17 cellular contexts compared by ENCODE assay signal in genomic region chr11:404551-405264, GRCh38. TPM values are rescaled to one million over a fixed set of nuclear protein-coding genes. Genes with fewer than 3 reads are reported as not detected.
A peak's percentile ranks its signal among the peaks of the same experiment; 100 is the strongest.
DNase-seq lines count a peak whose midpoint lies in the region; ATAC-seq, FAIRE-seq and TF ChIP-seq lines count a peak whose summit lies in the region.
"Had no signal": no experiment of that assay in that cellular context is flagged by ENCODE, and none has a peak within 500 bp of the region (broad histone marks: within the 10 kb centered on the region; RNA-seq: fewer than 3 reads in every experiment).

No MANE protein-coding gene starts in this region.

- TF ChIP-seq RAD21 in K562 (CRISPR knock-in tag; conservative IDR thresholded peaks at IDR 0.05 in 1 of 2, IDR thresholded peaks at IDR 0.05 in 1 of 2): no peak

- no peaks in the 10 kb centered on the region for H3K27me3 ChIP-seq in K562 (ENCODE audit: control insufficient read depth in 2 of 2, insufficient read depth in 2 of 2, low read length in 2 of 2)
- H3K27me3 ChIP-seq in neuronal stem cell (ENCODE audit: control insufficient read depth in 3 of 3, insufficient read depth in 3 of 3, low read depth in 1 of 3, low read length in 3 of 3): peaks cover 0 to 21% (median 7%) of the 10 kb centered on the region in 3 experiments

- POLR2A ChIA-PET in K562 (lab: Yijun Ruan, JAX): interaction anchor here (1.0 to 1.2 kb wide), 2 partner anchors 9 to 10 kb away, joined by 3 to 4 read pairs; partner anchors contain the start of gene SIGIRR

- peaks cover 3% of the 10 kb centered on the region for H3K4me1 Mint-ChIP-seq in T-helper 2 cell treated with Interferon-gamma antibody and Interleukin-4, amounts not matched to agents 5 μg/mL and 100 μg/mL, for 36 hours (ENCODE audit: low read depth)

- H2AK5ac ChIP-seq in neuronal stem cell (ENCODE audit: low read depth, low read length): peak overlapping the region; percentile 84

- H3K36me3 ChIP-seq in K562 (ENCODE audit: control insufficient read depth, insufficient read depth, low read length) (peaks cover 37% of the 10 kb centered on the region; the same call in 1 of the 3 replicates), neuronal stem cell (replicated peaks in 1 of 2; ENCODE audit: control insufficient read depth in 2 of 2, insufficient read depth in 2 of 2, low read length in 2 of 2) (no peaks in the 10 kb centered on the region)

- H3K9me3 Mint-ChIP-seq in T-helper 2 cell treated with Interferon-gamma antibody and Interleukin-4, amounts not matched to agents 5 μg/mL and 100 μg/mL, for 36 hours: no peaks in the 10 kb centered on the region
- H3K9me3 Mint-ChIP-seq: stimulated activated naive CD8-positive, alpha-beta T cell treated with anti-CD3 and anti-CD28 coated beads, Interleukin-15, Interleukin-2, amounts not matched to agents 100 ng/mL and 50 ng/mL, for 24 hours had no signal

- ATAC-seq in K562 (no peak), HG03520 (IDR thresholded peaks at IDR 0.05; ENCODE audit: unreplicated experiment) (no peak)
- ATAC-seq: activated CD4-positive, CD25-positive, alpha-beta regulatory T cell treated with anti-CD3 and anti-CD28 coated beads, Interleukin-2, amount 50 U/mL, for 24 hours had no signal

- peaks cover 2% of the 10 kb centered on the region for H3K79me1 ChIP-seq in neuronal stem cell (ENCODE audit: low read depth, low read length)

- H3K9me1 ChIP-seq in K562 (ENCODE audit: control insufficient read depth, insufficient read depth, low read length): no peaks in the 10 kb centered on the region

- H3K27ac Mint-ChIP-seq in T-helper 2 cell treated with Interferon-gamma antibody and Interleukin-4, amounts not matched to agents 5 μg/mL and 100 μg/mL, for 36 hours: peak overlapping the region; percentile 49
- H3K27ac Mint-ChIP-seq: stimulated activated naive CD8-positive, alpha-beta T cell treated with anti-CD3 and anti-CD28 coated beads, Interleukin-15, Interleukin-2, amounts not matched to agents 100 ng/mL and 50 ng/mL, for 24 hours had no signal

- no peak overlapping the region for H2BK120ac ChIP-seq in neuronal stem cell (ENCODE audit: low read depth, low read length)

- no peak for TF ChIP-seq CTCF in K562 (IDR thresholded peaks at IDR 0.05 in 2 of 3, conservative IDR thresholded peaks at IDR 0.05 in 1 of 3; ENCODE audit: insufficient read depth in 2 of 3, low read depth in 1 of 3, low read length in 3 of 3)

- H3K9ac ChIP-seq in K562 (ENCODE audit: insufficient read depth in 1 of 2, low read depth in 2 of 2, low read length in 2 of 2) (peak overlapping the region in 1 of 2 experiments; percentile 68; a peak in 2 of 4 replicates), neuronal stem cell (ENCODE audit: low read depth, low read length, poor library complexity) (no peak overlapping the region)

- H3K36me3 Mint-ChIP-seq in T-helper 2 cell treated with Interferon-gamma antibody and Interleukin-4, amounts not matched to agents 5 μg/mL and 100 μg/mL, for 36 hours (ENCODE audit: low read depth): peaks cover 2% of the 10 kb centered on the region

- H3K27ac ChIP-seq in K562 (ENCODE audit: extremely low read depth, low read depth, low read length) (no peak overlapping the region), neuronal stem cell (replicated peaks; ENCODE audit: low read length) (no peak overlapping the region)
- H3K27ac ChIP-seq: psoas muscle had no signal

- H2BK5ac ChIP-seq in neuronal stem cell (ENCODE audit: low read length): no peak overlapping the region

- peaks cover under 1% of the 10 kb centered on the region; the same call in 1 of the 2 replicates for H3K9me3 ChIP-seq in K562 (replicated peaks; ENCODE audit: control insufficient read depth, insufficient read depth, low read depth, low read length)
- H3K9me3 ChIP-seq in neuronal stem cell (replicated peaks in 1 of 2; ENCODE audit: control insufficient read depth in 2 of 2, insufficient read depth in 1 of 2, low read depth in 1 of 2, low read length in 2 of 2): peaks cover 0 to 4% of the 10 kb centered on the region in 2 donors
- H3K9me3 ChIP-seq: psoas muscle, upper lobe of left lung had no signal

- peaks cover 2% of the 10 kb centered on the region for H3K27me3 Mint-ChIP-seq in T-helper 2 cell treated with Interferon-gamma antibody and Interleukin-4, amounts not matched to agents 5 μg/mL and 100 μg/mL, for 36 hours (ENCODE audit: low read depth)
- H3K27me3 Mint-ChIP-seq: stimulated activated naive CD8-positive, alpha-beta T cell treated with anti-CD3 and anti-CD28 coated beads, Interleukin-15, Interleukin-2, amounts not matched to agents 100 ng/mL and 50 ng/mL, for 24 hours had no signal

- no peak overlapping the region for H3K4ac ChIP-seq in neuronal stem cell (ENCODE audit: low read length)

- H4K8ac ChIP-seq in neuronal stem cell (ENCODE audit: low read depth, low read length): no peak overlapping the region

- H3K4me1 ChIP-seq in K562 (replicated peaks in 1 of 2; ENCODE audit: control insufficient read depth in 2 of 2, insufficient read depth in 2 of 2, low read length in 2 of 2) (peaks cover 6 to 54% of the 10 kb centered on the region in 2 experiments; a peak in 3 of 5 replicates), neuronal stem cell (ENCODE audit: control insufficient read depth in 2 of 2, insufficient read depth in 1 of 2, low read depth in 1 of 2, low read length in 2 of 2) (peaks cover 0 to 3% of the 10 kb centered on the region in 2 donors)

- 90% methylated on average over 11 of the region's 14 CpGs for WGBS in K562 (ENCODE audit: insufficient coverage, low coverage, missing lambda C conversion rate)
- no CpG with 5 or more reads among the region's 14 CpGs for WGBS in neuronal stem cell (ENCODE audit: extremely low coverage in 2 of 2, insufficient read length in 2 of 2, insufficient replicate concordance in 1 of 2), 2 donors

- BruUV-seq in K562 (replicated peaks; lab: Mats Ljungman, UMichigan): TSS peak; percentile 88

- H3K4me3 Mint-ChIP-seq in T-helper 2 cell treated with Interferon-gamma antibody and Interleukin-4, amounts not matched to agents 5 μg/mL and 100 μg/mL, for 36 hours: peak overlapping the region; percentile 12
- H3K4me3 Mint-ChIP-seq: stimulated activated naive CD8-positive, alpha-beta T cell treated with anti-CD3 and anti-CD28 coated beads, Interleukin-15, Interleukin-2, amounts not matched to agents 100 ng/mL and 50 ng/mL, for 24 hours had no signal

- peak overlapping the region; percentile 73 for H3K23ac ChIP-seq in neuronal stem cell (ENCODE audit: low read depth, low read length, poor library complexity)

- H2AFZ ChIP-seq in K562 (ENCODE audit: low read depth, low read length): no peak overlapping the region
- H2AFZ ChIP-seq in neuronal stem cell (ENCODE audit: low read length): no peak overlapping the region

- H2BK12ac ChIP-seq in neuronal stem cell (ENCODE audit: low read length): no peak overlapping the region

- peaks cover 11% of the 10 kb centered on the region; the same call in 2 of the 3 replicates for H3K79me2 ChIP-seq in K562 (ENCODE audit: control insufficient read depth, insufficient read depth, low read length)

- no peak overlapping the region for H2BK15ac ChIP-seq in neuronal stem cell (ENCODE audit: low read length)

- H4K91ac ChIP-seq in neuronal stem cell (ENCODE audit: low read depth, low read length, poor library complexity): no peak overlapping the region

- intact Hi-C loops in K562 (cut with micrococcal nuclease): no loop called here

- in situ Hi-C loops in K562 (cut with MboI): no loop called here

- CTCF ChIA-PET in K562 (lab: Yijun Ruan, JAX; ENCODE audit: low intra/inter-chr PET ratio): interaction anchor here (0.6 kb wide), 1 partner anchor 36 kb away, joined by 3 read pairs; no protein-coding TSS in a partner anchor

- no peak for TF ChIP-seq EP300 in K562 (IDR thresholded peaks at IDR 0.05; ENCODE audit: low read length)

- no peak for FAIRE-seq in K562 (lab: Jason Lieb, UNC)
- FAIRE-seq: GM19239 had no signal

- peak overlapping the region; percentile 90 for H3K14ac ChIP-seq in neuronal stem cell (ENCODE audit: low read length)

- H4K20me1 ChIP-seq in K562 (replicated peaks; ENCODE audit: control insufficient read depth, insufficient read depth, low read length): no peaks in the 10 kb centered on the region

- H3K4me3 ChIP-seq in K562 (no peak overlapping the region), neuronal stem cell (ENCODE audit: low read length in 2 of 2) (peak overlapping the region in 1 of 2 donors; percentile 20)
- H3K4me3 ChIP-seq: psoas muscle, upper lobe of left lung had no signal

- no peak for DNase-seq in T-helper 2 cell treated with Interferon-gamma antibody and Interleukin-4, amounts not matched to agents 5 μg/mL and 100 μg/mL, for 36 hours (ENCODE audit: low spot score)
- no peak for DNase-seq in T-helper 2 cell
- DNase-seq in K562 (ENCODE audit: extremely low read depth in 1 of 4, low spot score in 3 of 4): no peak
- DNase-seq in neuronal stem cell (ENCODE audit: low spot score): no peak
- no peak for DNase-seq in erythroblast (lab: John Stamatoyannopoulos, UW)
- DNase-seq: activated effector memory CD4-positive, alpha-beta T cell treated with Interleukin-2 at 50 U/mL for 16 hours; DND-41; MM.1S; NCI-H187 treated with DMSO at 0.1 percent for 48 hours had no signal

- TF ChIP-seq POLR2A in K562 (conservative IDR thresholded peaks at IDR 0.05) (no peak), erythroblast (IDR thresholded peaks at IDR 0.05; ENCODE audit: low read length) (no peak)

- H3K18ac ChIP-seq in neuronal stem cell (ENCODE audit: low read length): no peak overlapping the region

- H3K4me2 ChIP-seq in K562 (ENCODE audit: insufficient read depth, low read length): no peak overlapping the region
- no peak overlapping the region for H3K4me2 ChIP-seq in neuronal stem cell (ENCODE audit: insufficient read depth, low read length, poor library complexity, severe bottlenecking)

RNA-seq across cellular contexts. Expression of gene SIGIRR, which starts 10.1 kb away (rescaled TPM):
- 8.7 and 27.6 TPM in 2 replicates for total RNA-seq in K562 (2011; cell fraction: chromatin; rRNA removed; ENCODE audit: low replicate concordance)
- 50.7 and 50.9 TPM in 2 replicates for total RNA-seq in K562 (2011; cell fraction: nucleolus; rRNA removed)
- 15.8 and 24.1 TPM in 2 replicates for total RNA-seq in K562 (2011; cell fraction: nucleoplasm; rRNA removed)
- total RNA-seq in K562 (2014; rRNA removed) (109 and 114 TPM in 2 replicates), K562 (2014; rRNA removed; fragmentation: Illumina TruSeq; extraction: Trizol) (6.0 and 7.2 TPM in 2 replicates), K562 (2015; rRNA removed; fragmentation: Illumina TruSeq; extraction: Trizol) (50.6 and 51.6 TPM in 2 replicates), K562 (2021) (83.1 and 93.8 TPM in 2 replicates)
- polyA plus RNA-seq in K562 (2011; rRNA removed) (22.5 and 25.0 TPM in 2 replicates), K562 (2014; fragmentation: Illumina TruSeq; extraction: Trizol) (14.8 and 46.2 TPM in 2 replicates), K562 (2014; fragmentation: Nextera tagmentation; extraction: Ambion mirVana) (10 to 100 TPM in 1 of 2 experiments, 1 to 10 TPM in 1; 6.3 to 13.3 TPM), K562 (2014; rRNA removed) (92.4 and 133 TPM in 2 replicates)
- polyA plus RNA-seq in K562 (2011; cell fraction: cytosol; rRNA removed): 41.4 and 135 TPM in 2 replicates
- polyA plus RNA-seq in K562 (2011; cell fraction: nucleus; rRNA removed): 81.1 and 118 TPM in 2 replicates
- 55.3 and 81.1 TPM in 2 replicates for polyA plus RNA-seq in K562 (2012)
- 1.1 and 2.3 TPM in 2 replicates for polyA minus RNA-seq in K562 (2011; rRNA and poly(A)+ RNA removed)
- polyA minus RNA-seq in K562 (2011; cell fraction: cytosol; rRNA and poly(A)+ RNA removed): 12.4 and 13.7 TPM in 2 replicates
- 11.0 and 11.7 TPM in 2 replicates for polyA minus RNA-seq in K562 (2011; cell fraction: nucleus; rRNA and poly(A)+ RNA removed)
- 15.1 TPM for polyA plus RNA-seq in neuronal stem cell (2013, experiment 1 of 2)
- polyA plus RNA-seq in neuronal stem cell (2013, experiment 2 of 2): 13.4 TPM

RNA-seq across cellular contexts. Expression of gene PKP3, which starts 10.7 kb away (rescaled TPM):
- total RNA-seq in K562 (2011; cell fraction: chromatin; rRNA removed; ENCODE audit: low replicate concordance): 29.8 and 101 TPM in 2 replicates
- 77.2 and 90.9 TPM in 2 replicates for total RNA-seq in K562 (2011; cell fraction: nucleolus; rRNA removed)
- total RNA-seq in K562 (2011; cell fraction: nucleoplasm; rRNA removed): 38.5 and 42.2 TPM in 2 replicates
- 99.7 and 122 TPM in 2 replicates for total RNA-seq in K562 (2014; rRNA removed)
- 11.2 and 14.9 TPM in 2 replicates for total RNA-seq in K562 (2014; rRNA removed; fragmentation: Illumina TruSeq; extraction: Trizol)
- 30.7 and 36.6 TPM in 2 replicates for total RNA-seq in K562 (2015; rRNA removed; fragmentation: Illumina TruSeq; extraction: Trizol)
- total RNA-seq in K562 (2021): 102 and 110 TPM in 2 replicates
- 45.4 and 47.8 TPM in 2 replicates for polyA plus RNA-seq in K562 (2011; rRNA removed)
- 40.1 and 126 TPM in 2 replicates for polyA plus RNA-seq in K562 (2011; cell fraction: cytosol; rRNA removed)
- polyA plus RNA-seq in K562 (2011; cell fraction: nucleus; rRNA removed): 77.2 and 108 TPM in 2 replicates
- 49.0 and 59.2 TPM in 2 replicates for polyA plus RNA-seq in K562 (2012)
- polyA plus RNA-seq in K562 (2014; fragmentation: Illumina TruSeq; extraction: Trizol): 26.9 and 39.7 TPM in 2 replicates
- polyA plus RNA-seq in K562 (2014; fragmentation: Nextera tagmentation; extraction: Ambion mirVana): under 1 TPM; 0.11 to 0.45 TPM
- polyA plus RNA-seq in K562 (2014; rRNA removed): 73.9 and 78.9 TPM in 2 replicates
- 8.3 and 21.7 TPM in 2 replicates for polyA minus RNA-seq in K562 (2011; rRNA and poly(A)+ RNA removed)
- 71.3 and 72.2 TPM in 2 replicates for polyA minus RNA-seq in K562 (2011; cell fraction: cytosol; rRNA and poly(A)+ RNA removed)
- polyA minus RNA-seq in K562 (2011; cell fraction: nucleus; rRNA and poly(A)+ RNA removed): 28.1 and 30.5 TPM in 2 replicates
- 0.40 TPM for polyA plus RNA-seq in neuronal stem cell (2013, experiment 1 of 2)
- 0.40 TPM for polyA plus RNA-seq in neuronal stem cell (2013, experiment 2 of 2)

RNA-seq across cellular contexts. Expression of gene B4GALNT4, which starts 35.4 kb away (rescaled TPM):
- 45.4 and 151 TPM in 2 replicates for total RNA-seq in K562 (2011; cell fraction: chromatin; rRNA removed; ENCODE audit: low replicate concordance)
- total RNA-seq in K562 (2011; cell fraction: nucleolus; rRNA removed): 117 and 141 TPM in 2 replicates
- total RNA-seq in K562 (2011; cell fraction: nucleoplasm; rRNA removed): 54.9 and 57.5 TPM in 2 replicates
- total RNA-seq in K562 (2014; rRNA removed): 22.7 and 26.2 TPM in 2 replicates
- total RNA-seq in K562 (2014; rRNA removed; fragmentation: Illumina TruSeq; extraction: Trizol): 2.1 and 2.5 TPM in 2 replicates
- 7.6 and 9.7 TPM in 2 replicates for total RNA-seq in K562 (2015; rRNA removed; fragmentation: Illumina TruSeq; extraction: Trizol)
- 33.6 and 37.1 TPM in 2 replicates for total RNA-seq in K562 (2021)
- 14.0 and 22.7 TPM in 2 replicates for polyA plus RNA-seq in K562 (2011; rRNA removed)
- 20.4 and 42.5 TPM in 2 replicates for polyA plus RNA-seq in K562 (2011; cell fraction: cytosol; rRNA removed)
- 174 and 271 TPM in 2 replicates for polyA plus RNA-seq in K562 (2011; cell fraction: nucleus; rRNA removed)
- polyA plus RNA-seq in K562 (2012): 17.2 and 19.0 TPM in 2 replicates
- 4.5 and 10.9 TPM in 2 replicates for polyA plus RNA-seq in K562 (2014; fragmentation: Illumina TruSeq; extraction: Trizol)
- polyA plus RNA-seq in K562 (2014; fragmentation: Nextera tagmentation; extraction: Ambion mirVana): under 1 TPM in 1 of 2 experiments, not detected in 1; 0.20 TPM
- polyA plus RNA-seq in K562 (2014; rRNA removed): 30.0 and 32.0 TPM in 2 replicates
- polyA minus RNA-seq in K562 (2011; rRNA and poly(A)+ RNA removed): 2.1 and 3.3 TPM in 2 replicates
- polyA minus RNA-seq in K562 (2011; cell fraction: cytosol; rRNA and poly(A)+ RNA removed): 8.1 and 9.7 TPM in 2 replicates
- 23.6 and 27.2 TPM in 2 replicates for polyA minus RNA-seq in K562 (2011; cell fraction: nucleus; rRNA and poly(A)+ RNA removed)
- 87.0 TPM for polyA plus RNA-seq in neuronal stem cell (2013, experiment 1 of 2)
- polyA plus RNA-seq in neuronal stem cell (2013, experiment 2 of 2): 87.3 TPM

RNA-seq across cellular contexts. Expression of gene ANO9, which starts 37.1 kb away (rescaled TPM):
- 28.4 and 83.6 TPM in 2 replicates for total RNA-seq in K562 (2011; cell fraction: chromatin; rRNA removed; ENCODE audit: low replicate concordance)
- 54.4 and 56.8 TPM in 2 replicates for total RNA-seq in K562 (2011; cell fraction: nucleolus; rRNA removed)
- total RNA-seq in K562 (2011; cell fraction: nucleoplasm; rRNA removed): 33.9 and 40.5 TPM in 2 replicates
- total RNA-seq in K562 (2014; rRNA removed) (4.9 and 5.1 TPM in 2 replicates), K562 (2014; rRNA removed; fragmentation: Illumina TruSeq; extraction: Trizol) (1.0 and 1.1 TPM in 2 replicates), K562 (2015; rRNA removed; fragmentation: Illumina TruSeq; extraction: Trizol) (3.8 TPM in 2 replicates), K562 (2021) (9.3 and 14.5 TPM in 2 replicates)
- polyA plus RNA-seq in K562 (2011; rRNA removed) (5.4 and 19.1 TPM in 2 replicates), K562 (2014; fragmentation: Illumina TruSeq; extraction: Trizol) (4.5 and 5.5 TPM in 2 replicates), K562 (2014; fragmentation: Nextera tagmentation; extraction: Ambion mirVana) (under 1 TPM; 0.20 to 0.27 TPM), K562 (2014; rRNA removed) (10.7 and 10.8 TPM in 2 replicates)
- polyA plus RNA-seq in K562 (2011; cell fraction: cytosol; rRNA removed): 4.1 and 4.3 TPM in 2 replicates
- polyA plus RNA-seq in K562 (2011; cell fraction: nucleus; rRNA removed): 179 and 200 TPM in 2 replicates
- polyA plus RNA-seq in K562 (2012): 11.4 and 33.5 TPM in 2 replicates
- 1.3 and 1.4 TPM in 2 replicates for polyA minus RNA-seq in K562 (2011; rRNA and poly(A)+ RNA removed)
- 2.9 and 3.2 TPM in 2 replicates for polyA minus RNA-seq in K562 (2011; cell fraction: cytosol; rRNA and poly(A)+ RNA removed)
- polyA minus RNA-seq in K562 (2011; cell fraction: nucleus; rRNA and poly(A)+ RNA removed): 19.4 and 27.1 TPM in 2 replicates
- polyA plus RNA-seq in neuronal stem cell (2013, experiment 1 of 2): 2.8 TPM
- polyA plus RNA-seq in neuronal stem cell (2013, experiment 2 of 2): 1.9 TPM
- total RNA-seq: A172, cerebellum had no signal

RNA-seq across cellular contexts. Expression of gene PTDSS2, which starts 45.4 kb away (rescaled TPM):
- 105 and 295 TPM in 2 replicates for total RNA-seq in K562 (2011; cell fraction: chromatin; rRNA removed; ENCODE audit: low replicate concordance)
- total RNA-seq in K562 (2011; cell fraction: nucleolus; rRNA removed): 221 and 222 TPM in 2 replicates
- 123 and 136 TPM in 2 replicates for total RNA-seq in K562 (2011; cell fraction: nucleoplasm; rRNA removed)
- total RNA-seq in K562 (2014; rRNA removed) (42.4 and 61.4 TPM in 2 replicates), K562 (2014; rRNA removed; fragmentation: Illumina TruSeq; extraction: Trizol) (7.7 and 10.3 TPM in 2 replicates), K562 (2015; rRNA removed; fragmentation: Illumina TruSeq; extraction: Trizol) (17.2 and 19.2 TPM in 2 replicates), K562 (2021) (51.4 and 53.9 TPM in 2 replicates)
- polyA plus RNA-seq in K562 (2011; rRNA removed) (22.4 and 36.2 TPM in 2 replicates), K562 (2014; fragmentation: Illumina TruSeq; extraction: Trizol) (16.9 and 25.2 TPM in 2 replicates), K562 (2014; fragmentation: Nextera tagmentation; extraction: Ambion mirVana) (1 to 10 TPM in 1 of 2 experiments, under 1 TPM in 1; 0.45 to 1.1 TPM), K562 (2014; rRNA removed) (36.8 and 38.3 TPM in 2 replicates)
- 31.4 and 55.2 TPM in 2 replicates for polyA plus RNA-seq in K562 (2011; cell fraction: cytosol; rRNA removed)
- polyA plus RNA-seq in K562 (2011; cell fraction: nucleus; rRNA removed): 204 and 221 TPM in 2 replicates
- 33.8 and 52.0 TPM in 2 replicates for polyA plus RNA-seq in K562 (2012)
- 21.0 and 25.3 TPM in 2 replicates for polyA minus RNA-seq in K562 (2011; rRNA and poly(A)+ RNA removed)
- polyA minus RNA-seq in K562 (2011; cell fraction: cytosol; rRNA and poly(A)+ RNA removed): 26.6 and 30.7 TPM in 2 replicates
- 37.0 and 51.1 TPM in 2 replicates for polyA minus RNA-seq in K562 (2011; cell fraction: nucleus; rRNA and poly(A)+ RNA removed)
- 27.4 TPM for polyA plus RNA-seq in neuronal stem cell (2013, experiment 1 of 2)
- polyA plus RNA-seq in neuronal stem cell (2013, experiment 2 of 2): 26.0 TPM
